2 cellular contexts compared by ENCODE assay signal in genomic region chr1:218073062-218073461, GRCh38.
TF ChIP-seq lines count a peak whose summit lies in the region.

No MANE protein-coding gene starts in this region.

TF ChIP-seq in A549, 52 proteins besides CTCF, POLR2A, EP300 and RAD21 (continued from another document):
- TF ChIP-seq, protein P1, sequence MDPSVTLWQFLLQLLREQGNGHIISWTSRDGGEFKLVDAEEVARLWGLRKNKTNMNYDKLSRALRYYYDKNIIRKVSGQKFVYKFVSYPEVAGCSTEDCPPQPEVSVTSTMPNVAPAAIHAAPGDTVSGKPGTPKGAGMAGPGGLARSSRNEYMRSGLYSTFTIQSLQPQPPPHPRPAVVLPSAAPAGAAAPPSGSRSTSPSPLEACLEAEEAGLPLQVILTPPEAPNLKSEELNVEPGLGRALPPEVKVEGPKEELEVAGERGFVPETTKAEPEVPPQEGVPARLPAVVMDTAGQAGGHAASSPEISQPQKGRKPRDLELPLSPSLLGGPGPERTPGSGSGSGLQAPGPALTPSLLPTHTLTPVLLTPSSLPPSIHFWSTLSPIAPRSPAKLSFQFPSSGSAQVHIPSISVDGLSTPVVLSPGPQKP (IDR thresholded peaks at IDR 0.05; ENCODE audit: low read depth, low read length): no peak
TF ChIP-seq in A549: peak in this region for 1.

TF ChIP-seq in K562, 482 proteins besides CTCF, POLR2A, EP300 and RAD21 (continued from another document):
- TF ChIP-seq HMGXB4 (CRISPR knock-in tag; IDR thresholded peaks at IDR 0.05) (no peak), FOXM1 (IDR thresholded peaks at IDR 0.05; ENCODE audit: low read depth) (no peak), FOXM1 (CRISPR knock-in tag; IDR thresholded peaks at IDR 0.05; ENCODE audit: low read depth) (no peak), ZBTB33 (CRISPR knock-in tag; IDR thresholded peaks at IDR 0.05) (no peak), FOXJ3 (CRISPR knock-in tag; IDR thresholded peaks at IDR 0.05) (no peak), ZNF76 (CRISPR knock-in tag; IDR thresholded peaks at IDR 0.05; ENCODE audit: borderline replicate concordance) (no peak), ZNF316 (IDR thresholded peaks at IDR 0.05) (peak; percentile 80), SMARCC2 (IDR thresholded peaks at IDR 0.05; ENCODE audit: low read depth) (no peak), FUS (optimal IDR thresholded peaks at IDR 0.05; ENCODE audit: low read depth, low read length) (no peak), ZNF707 (CRISPR knock-in tag; conservative IDR thresholded peaks at IDR 0.05) (no peak), NCOA6 (IDR thresholded peaks at IDR 0.05) (no peak), HDGF (IDR thresholded peaks at IDR 0.05) (no peak), ZNF764 (CRISPR knock-in tag; IDR thresholded peaks at IDR 0.05; ENCODE audit: low read depth) (no peak), ZNF121 (CRISPR knock-in tag; conservative IDR thresholded peaks at IDR 0.05) (no peak), ZNF274 (IDR thresholded peaks at IDR 0.05; ENCODE audit: borderline replicate concordance, low read depth, low read length) (no peak), MAFG (tag; conservative IDR thresholded peaks at IDR 0.05) (peak; percentile 55; the same call in 1 of the 2 replicates), NFXL1 (CRISPR knock-in tag; IDR thresholded peaks at IDR 0.05) (no peak), MAFK (IDR thresholded peaks at IDR 0.05; ENCODE audit: low read length) (peak; percentile 78), ZNF586 (CRISPR knock-in tag; conservative IDR thresholded peaks at IDR 0.05) (no peak), YY1 (IDR thresholded peaks at IDR 0.05; ENCODE audit: borderline replicate concordance in 1 of 3, control insufficient read depth in 1 of 3, extremely low read depth in 1 of 3, insufficient read depth in 3 of 3, insufficient read length in 1 of 3, insufficient replicate concordance in 2 of 3, low read depth in 1 of 3, low read length in 2 of 3) (no peak), C11orf30 (IDR thresholded peaks at IDR 0.05; ENCODE audit: low read depth) (peak; percentile 47; the same call in 1 of the 2 replicates)
- TF ChIP-seq, protein P2, sequence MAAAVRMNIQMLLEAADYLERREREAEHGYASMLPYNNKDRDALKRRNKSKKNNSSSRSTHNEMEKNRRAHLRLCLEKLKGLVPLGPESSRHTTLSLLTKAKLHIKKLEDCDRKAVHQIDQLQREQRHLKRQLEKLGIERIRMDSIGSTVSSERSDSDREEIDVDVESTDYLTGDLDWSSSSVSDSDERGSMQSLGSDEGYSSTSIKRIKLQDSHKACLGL (CRISPR knock-in tag; IDR thresholded peaks at IDR 0.05; ENCODE audit: borderline replicate concordance, poor library complexity, severe bottlenecking): no peak
- TF ChIP-seq, protein P3, sequence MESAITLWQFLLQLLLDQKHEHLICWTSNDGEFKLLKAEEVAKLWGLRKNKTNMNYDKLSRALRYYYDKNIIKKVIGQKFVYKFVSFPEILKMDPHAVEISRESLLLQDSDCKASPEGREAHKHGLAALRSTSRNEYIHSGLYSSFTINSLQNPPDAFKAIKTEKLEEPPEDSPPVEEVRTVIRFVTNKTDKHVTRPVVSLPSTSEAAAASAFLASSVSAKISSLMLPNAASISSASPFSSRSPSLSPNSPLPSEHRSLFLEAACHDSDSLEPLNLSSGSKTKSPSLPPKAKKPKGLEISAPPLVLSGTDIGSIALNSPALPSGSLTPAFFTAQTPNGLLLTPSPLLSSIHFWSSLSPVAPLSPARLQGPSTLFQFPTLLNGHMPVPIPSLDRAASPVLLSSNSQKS (CRISPR knock-in tag; IDR thresholded peaks at IDR 0.05): no peak
- TF ChIP-seq, protein P4, sequence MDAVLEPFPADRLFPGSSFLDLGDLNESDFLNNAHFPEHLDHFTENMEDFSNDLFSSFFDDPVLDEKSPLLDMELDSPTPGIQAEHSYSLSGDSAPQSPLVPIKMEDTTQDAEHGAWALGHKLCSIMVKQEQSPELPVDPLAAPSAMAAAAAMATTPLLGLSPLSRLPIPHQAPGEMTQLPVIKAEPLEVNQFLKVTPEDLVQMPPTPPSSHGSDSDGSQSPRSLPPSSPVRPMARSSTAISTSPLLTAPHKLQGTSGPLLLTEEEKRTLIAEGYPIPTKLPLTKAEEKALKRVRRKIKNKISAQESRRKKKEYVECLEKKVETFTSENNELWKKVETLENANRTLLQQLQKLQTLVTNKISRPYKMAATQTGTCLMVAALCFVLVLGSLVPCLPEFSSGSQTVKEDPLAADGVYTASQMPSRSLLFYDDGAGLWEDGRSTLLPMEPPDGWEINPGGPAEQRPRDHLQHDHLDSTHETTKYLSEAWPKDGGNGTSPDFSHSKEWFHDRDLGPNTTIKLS (IDR thresholded peaks at IDR 0.05; ENCODE audit: borderline replicate concordance, low read depth): no peak
- TF ChIP-seq, protein P5, sequence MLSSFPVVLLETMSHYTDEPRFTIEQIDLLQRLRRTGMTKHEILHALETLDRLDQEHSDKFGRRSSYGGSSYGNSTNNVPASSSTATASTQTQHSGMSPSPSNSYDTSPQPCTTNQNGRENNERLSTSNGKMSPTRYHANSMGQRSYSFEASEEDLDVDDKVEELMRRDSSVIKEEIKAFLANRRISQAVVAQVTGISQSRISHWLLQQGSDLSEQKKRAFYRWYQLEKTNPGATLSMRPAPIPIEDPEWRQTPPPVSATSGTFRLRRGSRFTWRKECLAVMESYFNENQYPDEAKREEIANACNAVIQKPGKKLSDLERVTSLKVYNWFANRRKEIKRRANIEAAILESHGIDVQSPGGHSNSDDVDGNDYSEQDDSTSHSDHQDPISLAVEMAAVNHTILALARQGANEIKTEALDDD (IDR thresholded peaks at IDR 0.05): no peak
